Comparison of ENCODE assay signal across 8 cellular contexts in the genomic region with DNA sequence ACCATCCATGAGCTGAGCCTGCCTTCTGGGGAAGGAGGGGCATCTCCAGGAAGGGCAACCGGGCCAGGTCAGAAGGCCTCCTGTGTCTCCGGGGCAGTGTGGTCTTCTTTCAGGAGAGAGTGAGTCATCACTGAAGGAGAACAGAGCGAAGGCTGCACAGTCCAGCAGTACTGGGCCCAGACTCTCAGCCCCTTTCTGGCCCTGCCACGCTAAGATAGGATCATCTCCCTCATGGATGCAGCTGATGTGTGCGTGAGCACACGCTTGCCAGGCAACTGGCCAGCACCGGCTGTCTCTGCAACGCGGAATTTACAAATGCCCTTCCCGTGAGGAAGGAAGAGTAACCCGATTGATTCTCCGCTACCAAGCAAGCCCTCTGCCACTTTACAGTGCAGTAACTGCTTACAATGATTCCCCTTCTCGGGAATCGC.
DNase-seq lines count a peak whose midpoint lies in the region; ATAC-seq and TF ChIP-seq lines count a peak whose summit lies in the region.

No MANE protein-coding gene starts in this region.

- TF ChIP-seq CTCF in heart left ventricle (IDR thresholded peaks at IDR 0.05) (no peak), osteocyte (IDR thresholded peaks at IDR 0.05) (no peak)

- no peaks in the 10 kb centered on the region for H3K27me3 ChIP-seq in heart left ventricle

- H3K9me3 Mint-ChIP-seq in activated T-helper 2 cell treated with anti-CD3 and anti-CD28 coated beads, Interferon-gamma antibody, Interleukin-2, Interleukin-4, amounts not matched to agents 10 μg/mL and 5 μg/mL and 100 μg/mL, durations not matched to agents 14 hours and 24 hours and 36 hours, result no peaks in the 10 kb centered on the region
- H3K9me3 Mint-ChIP-seq in osteocyte (ENCODE audit: unreplicated experiment), result no peaks in the 10 kb centered on the region

- peak overlapping the region; percentile 37 for H3K4me3 Mint-ChIP-seq in activated T-helper 2 cell treated with anti-CD3 and anti-CD28 coated beads, Interferon-gamma antibody, Interleukin-2, Interleukin-4, amounts not matched to agents 10 μg/mL and 5 μg/mL and 100 μg/mL, durations not matched to agents 14 hours and 24 hours and 36 hours (ENCODE audit: low read depth)
- H3K4me3 Mint-ChIP-seq in osteocyte (ENCODE audit: unreplicated experiment), result peak overlapping the region; percentile 70

- DNase-seq in EL (peak; percentile 86), HuH-7.5 (ENCODE audit: low spot score) (peak; percentile 46), heart left ventricle (peak in 3 of 5 donors; percentile 34 to 57 (median 40)), osteocyte (ENCODE audit: extremely low spot score, unreplicated experiment) (peak; percentile 84)
- DNase-seq in activated T-helper 2 cell treated with anti-CD3 and anti-CD28 coated beads, Interferon-gamma antibody, Interleukin-2, Interleukin-4, amounts not matched to agents 10 μg/mL and 5 μg/mL and 100 μg/mL, durations not matched to agents 14 hours and 24 hours and 36 hours (ENCODE audit: low spot score), result no peak
- DNase-seq in activated CD8-positive, alpha-beta memory T cell treated with anti-CD3 and anti-CD28 coated beads, Interleukin-2, amount 50 U/mL, for 48 hours, result no peak

- H3K27ac Mint-ChIP-seq in activated T-helper 2 cell treated with anti-CD3 and anti-CD28 coated beads, Interferon-gamma antibody, Interleukin-2, Interleukin-4, amounts not matched to agents 10 μg/mL and 5 μg/mL and 100 μg/mL, durations not matched to agents 14 hours and 24 hours and 36 hours, result no peak overlapping the region
- peak overlapping the region; percentile 87 for H3K27ac Mint-ChIP-seq in osteocyte (ENCODE audit: unreplicated experiment)

- H3K4me3 ChIP-seq in heart left ventricle, result peak overlapping the region; percentile 39 to 80 (median 61)

- H3K27ac ChIP-seq in heart left ventricle, result peak overlapping the region; percentile 79 to 98 (median 90)

- peaks cover 0 to 7% (median 0%) of the 10 kb centered on the region in 12 donors for H3K9me3 ChIP-seq in heart left ventricle

- peaks cover 0 to 18% (median 16%) of the 10 kb centered on the region in 12 donors for H3K4me1 ChIP-seq in heart left ventricle

- no peaks in the 10 kb centered on the region for H3K36me3 ChIP-seq in heart left ventricle

- peaks cover 18% of the 10 kb centered on the region for H3K27me3 Mint-ChIP-seq in activated T-helper 2 cell treated with anti-CD3 and anti-CD28 coated beads, Interferon-gamma antibody, Interleukin-2, Interleukin-4, amounts not matched to agents 10 μg/mL and 5 μg/mL and 100 μg/mL, durations not matched to agents 14 hours and 24 hours and 36 hours (ENCODE audit: low read depth)
- H3K27me3 Mint-ChIP-seq in osteocyte (ENCODE audit: unreplicated experiment), result no peaks in the 10 kb centered on the region

- intact Hi-C loops in activated T-helper 2 cell treated with anti-CD3 and anti-CD28 coated beads, Interferon-gamma antibody, Interleukin-2, Interleukin-4, amounts not matched to agents 10 μg/mL and 5 μg/mL and 100 μg/mL, durations not matched to agents 14 hours and 24 hours and 36 hours (cut with micrococcal nuclease), result loop anchor here (2.0 kb wide), 1 partner anchor 1331 kb away; no protein-coding TSS in a partner anchor
- intact Hi-C loops in heart left ventricle (cut with DNase I), result loop anchor here (1.0 to 10.0 kb wide), 15 partner anchors 61 to 1362 kb away; partner anchors contain the start of gene IGFBP3 (in 2 of the 10)

- TF ChIP-seq POLR2A in heart left ventricle (IDR thresholded peaks at IDR 0.05), result no peak

- peaks cover 2% of the 10 kb centered on the region for H3K4me1 Mint-ChIP-seq in activated T-helper 2 cell treated with anti-CD3 and anti-CD28 coated beads, Interferon-gamma antibody, Interleukin-2, Interleukin-4, amounts not matched to agents 10 μg/mL and 5 μg/mL and 100 μg/mL, durations not matched to agents 14 hours and 24 hours and 36 hours (ENCODE audit: low read depth)
- H3K4me1 Mint-ChIP-seq in osteocyte (ENCODE audit: unreplicated experiment), result peaks cover 37% of the 10 kb centered on the region

- ATAC-seq in GM21576 (IDR thresholded peaks at IDR 0.05; ENCODE audit: unreplicated experiment) (peak; percentile 37), heart left ventricle (peak; percentile 72 to 86 (median 78)), HG02852 (IDR thresholded peaks at IDR 0.05; ENCODE audit: unreplicated experiment) (no peak)

- H3K36me3 Mint-ChIP-seq in activated T-helper 2 cell treated with anti-CD3 and anti-CD28 coated beads, Interferon-gamma antibody, Interleukin-2, Interleukin-4, amounts not matched to agents 10 μg/mL and 5 μg/mL and 100 μg/mL, durations not matched to agents 14 hours and 24 hours and 36 hours (ENCODE audit: low read depth), result no peaks in the 10 kb centered on the region
- peaks cover 3% of the 10 kb centered on the region for H3K36me3 Mint-ChIP-seq in osteocyte (ENCODE audit: unreplicated experiment)

- WGBS in heart left ventricle, 4 donors, result 1 to 7% (median 4%) methylated on average over 11 to 14 of the region's 14 CpGs

Comparison
In these comparisons a context has a peak if more than half of its experiments do, and no peak if none do; other contexts are left out.
1. DNase-seq: peak in EL (single experiment), HuH-7.5 (single experiment), heart left ventricle (3 of 5) and osteocyte (single experiment); none in activated T-helper 2 cell treated with anti-CD3 and anti-CD28 coated beads, Interferon-gamma antibody, Interleukin-2, Interleukin-4, amounts not matched to agents 10 μg/mL and 5 μg/mL and 100 μg/mL, durations not matched to agents 14 hours and 24 hours and 36 hours (single experiment) and activated CD8-positive, alpha-beta memory T cell treated with anti-CD3 and anti-CD28 coated beads, Interleukin-2, amount 50 U/mL, for 48 hours (single experiment).